ENCODE assay signal across 2 cellular contexts in the genomic region with DNA sequence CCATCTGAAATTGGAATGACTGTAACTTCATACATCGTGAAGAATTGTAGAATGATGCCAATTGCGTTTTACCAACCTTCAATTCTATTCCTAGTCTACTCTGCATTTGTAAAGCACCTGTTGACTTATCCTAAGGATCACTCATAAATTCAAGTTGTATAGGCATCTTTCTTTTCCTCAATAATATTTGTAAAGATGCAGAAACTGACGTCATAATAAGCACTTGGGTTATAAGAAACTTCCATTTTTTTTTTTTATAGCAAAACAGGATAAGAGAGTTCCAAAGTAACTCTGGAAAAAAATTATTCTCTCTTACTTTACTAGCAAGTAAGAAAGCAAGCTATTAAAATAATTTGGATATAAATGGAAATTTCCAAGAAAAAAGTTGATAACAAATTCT.
A peak's percentile ranks its signal among the peaks of the same experiment; 100 is the strongest.
TF ChIP-seq lines count a peak whose summit lies in the region.

No MANE protein-coding gene starts in this region.

TF ChIP-seq in HepG2, 621 proteins besides CTCF, POLR2A, EP300 and RAD21 (continued from another document):
- no peak for TF ChIP-seq MXI1 (IDR thresholded peaks at IDR 0.05; ENCODE audit: borderline replicate concordance, low read depth, low read length)
- no peak for TF ChIP-seq ZNF264 (CRISPR knock-in tag; IDR thresholded peaks at IDR 0.05)
- no peak for TF ChIP-seq ZNF292 (CRISPR knock-in tag; IDR thresholded peaks at IDR 0.05; ENCODE audit: borderline replicate concordance, low read depth)
- no peak for TF ChIP-seq XBP1 (CRISPR knock-in tag; IDR thresholded peaks at IDR 0.05)
- TF ChIP-seq SIX1 (CRISPR knock-in tag; IDR thresholded peaks at IDR 0.05; ENCODE audit: borderline replicate concordance) = no peak
- TF ChIP-seq JUND (CRISPR knock-in tag; IDR thresholded peaks at IDR 0.05) = no peak
- no peak for TF ChIP-seq TCF7 (IDR thresholded peaks at IDR 0.05; ENCODE audit: low read depth)
- TF ChIP-seq ATF7 (IDR thresholded peaks at IDR 0.05) = peak; percentile 92
- TF ChIP-seq ATF7 (CRISPR knock-in tag; IDR thresholded peaks at IDR 0.05) = no peak
- TF ChIP-seq NR2F1 (CRISPR knock-in tag; IDR thresholded peaks at IDR 0.05) = no peak
- no peak for TF ChIP-seq KDM2A (CRISPR knock-in tag; IDR thresholded peaks at IDR 0.05; ENCODE audit: borderline replicate concordance, low read depth)
- no peak for TF ChIP-seq ZNF10 (CRISPR knock-in tag; IDR thresholded peaks at IDR 0.05; ENCODE audit: borderline replicate concordance, low read depth)
- no peak for TF ChIP-seq NR2F6 (IDR thresholded peaks at IDR 0.05)
- TF ChIP-seq NR2F6 (CRISPR knock-in tag; IDR thresholded peaks at IDR 0.05) = no peak

TF ChIP-seq in GM12878, 131 proteins besides CTCF, POLR2A, EP300 and RAD21 (continued from another document):
- TF ChIP-seq ATF7 (IDR thresholded peaks at IDR 0.05; ENCODE audit: low read depth) = 0 out of 2 replicates have a peak, but pooled peaks have one; percentile 11
